In genomic region chr11:122656631-122657101, GRCh38 we compare ENCODE assay signal across 8 cellular contexts. TPM values are rescaled to one million over a fixed set of nuclear protein-coding genes. Genes with fewer than 3 reads are reported as not detected.
DNase-seq lines count a peak whose midpoint lies in the region; ATAC-seq and TF ChIP-seq lines count a peak whose summit lies in the region.

No MANE protein-coding gene starts in this region.

- H2AFZ ChIP-seq in Loucy (ENCODE audit: low read length) (peak overlapping the region; percentile 16; the same call in 1 of the 2 replicates), neural cell (ENCODE audit: low read depth, low read length) (peak overlapping the region; percentile 63)

- no peaks in the 10 kb centered on the region for H3K9me2 ChIP-seq in Loucy (replicated peaks; ENCODE audit: low read depth, low read length)
- no peaks in the 10 kb centered on the region for H3K9me2 ChIP-seq in neural cell (ENCODE audit: insufficient read depth, low read length)

- H3K4me1 ChIP-seq in Loucy (ENCODE audit: insufficient read depth, low read length, poor library complexity, severe bottlenecking) (peaks cover 62% of the 10 kb centered on the region), thoracic aorta (ENCODE audit: control insufficient read depth in 1 of 2, low read depth in 2 of 2) (peaks cover 10 to 13% of the 10 kb centered on the region in 2 donors)

- peak overlapping the region; percentile 30 for H3K27ac ChIP-seq in neural cell (ENCODE audit: low read length)
- H3K27ac ChIP-seq in thoracic aorta: peak overlapping the region; percentile 77 to 88

- TF ChIP-seq EP300 in neural cell (conservative IDR thresholded peaks at IDR 0.05; ENCODE audit: poor library complexity, severe bottlenecking): no peak

- H3K4me2 ChIP-seq in Loucy (ENCODE audit: low read depth, low read length, poor library complexity, severe bottlenecking): peak overlapping the region; percentile 78
- peak overlapping the region; percentile 26 for H3K4me2 ChIP-seq in neural cell (ENCODE audit: low read length)

- peaks cover 44% of the 10 kb centered on the region for H4K20me1 ChIP-seq in Loucy (ENCODE audit: insufficient read depth, low read length, poor library complexity, severe bottlenecking)
- H4K20me1 ChIP-seq in neural cell (ENCODE audit: insufficient read depth): no peaks in the 10 kb centered on the region

- H3K9ac ChIP-seq in Loucy (ENCODE audit: low read depth, low read length, poor library complexity, severe bottlenecking) (peak overlapping the region; percentile 96), neural cell (ENCODE audit: low read length) (peak overlapping the region; percentile 79)

- no peaks in the 10 kb centered on the region for H3K9me3 Mint-ChIP-seq in activated T-cell treated with anti-CD3 and anti-CD28 coated beads, Interleukin-2, amount 50 U/mL, for 24 hours

- H3K9me3 ChIP-seq in Loucy (ENCODE audit: insufficient read depth, low read depth, low read length) (no peaks in the 10 kb centered on the region), neural cell (ENCODE audit: low read length) (peaks cover 3% of the 10 kb centered on the region), thoracic aorta (no peaks in the 10 kb centered on the region)

- no peak for ATAC-seq in thoracic aorta (ENCODE audit: insufficient number of reproducible peaks, low FRiP score, low read depth)

- peaks cover 5% of the 10 kb centered on the region for H3K27me3 Mint-ChIP-seq in activated T-cell treated with anti-CD3 and anti-CD28 coated beads, Interleukin-2, amount 50 U/mL, for 24 hours

- H3K79me2 ChIP-seq in Loucy (ENCODE audit: insufficient read depth, low read length): peaks cover 77% of the 10 kb centered on the region
- H3K79me2 ChIP-seq in neural cell (replicated peaks; ENCODE audit: insufficient read depth, low read length): no peaks in the 10 kb centered on the region

- TF ChIP-seq CTCF in Loucy (conservative IDR thresholded peaks at IDR 0.05; ENCODE audit: low read length) (peak; percentile 31), fibroblast of the aortic adventitia (IDR thresholded peaks at IDR 0.05; ENCODE audit: insufficient read depth, low read length) (no peak), neural cell (IDR thresholded peaks at IDR 0.05; ENCODE audit: poor library complexity, severe bottlenecking) (peak; percentile 50), thoracic aorta (IDR thresholded peaks at IDR 0.05) (no peak)

- peak overlapping the region; percentile 93 for H3K27ac Mint-ChIP-seq in activated T-cell treated with anti-CD3 and anti-CD28 coated beads, Interleukin-2, amount 50 U/mL, for 24 hours

- H3K4me1 Mint-ChIP-seq in activated T-cell treated with anti-CD3 and anti-CD28 coated beads, Interleukin-2, amount 50 U/mL, for 24 hours (ENCODE audit: low read depth): peaks cover 49% of the 10 kb centered on the region

- H3K4me3 ChIP-seq in Loucy (ENCODE audit: low read length, poor library complexity, severe bottlenecking) (peak overlapping the region; percentile 89), fibroblast of the aortic adventitia (ENCODE audit: low read depth, low read length) (peak overlapping the region; percentile 81), neural cell (ENCODE audit: low read length) (peak overlapping the region; percentile 96), thoracic aorta (peak overlapping the region; percentile 94)

- peak; percentile 20 for TF ChIP-seq RAD21 in neural cell (conservative IDR thresholded peaks at IDR 0.05)

- peak overlapping the region; percentile 89 for H3K4me3 Mint-ChIP-seq in activated T-cell treated with anti-CD3 and anti-CD28 coated beads, Interleukin-2, amount 50 U/mL, for 24 hours

- H3F3A ChIP-seq in Loucy (ENCODE audit: low read depth) (no peaks in the 10 kb centered on the region), neural cell (ENCODE audit: insufficient read depth, low read length, poor library complexity, severe bottlenecking) (no peaks in the 10 kb centered on the region)

- peak; percentile 62 for DNase-seq in ELR (ENCODE audit: low read depth)
- DNase-seq in activated T-cell treated with anti-CD3 and anti-CD28 coated beads, Interleukin-2, amount 50 U/mL, for 24 hours: no peak
- DNase-seq in fibroblast of the aortic adventitia (ENCODE audit: low read depth): peak; percentile 52
- DNase-seq in thoracic aorta (ENCODE audit: low spot score): no peak
- no peak for DNase-seq in NCI-H146 treated with DMSO at 0.1 percent for 48 hours (lab: John Stamatoyannopoulos, UW; ENCODE audit: unreplicated experiment)
- no peak for DNase-seq in NCI-H146 (lab: John Stamatoyannopoulos, UW)

- H3K36me3 ChIP-seq in Loucy (ENCODE audit: insufficient read depth, low read length) (no peaks in the 10 kb centered on the region), neural cell (ENCODE audit: insufficient read depth, low read length) (no peaks in the 10 kb centered on the region), thoracic aorta (no peaks in the 10 kb centered on the region)

- peaks cover 12% of the 10 kb centered on the region for H3K36me3 Mint-ChIP-seq in activated T-cell treated with anti-CD3 and anti-CD28 coated beads, Interleukin-2, amount 50 U/mL, for 24 hours (ENCODE audit: low read depth)

- H3K27me3 ChIP-seq in Loucy (ENCODE audit: insufficient read depth, low read length, poor library complexity, severe bottlenecking) (peaks cover 10% of the 10 kb centered on the region), neural cell (ENCODE audit: insufficient read depth, low read depth, low read length) (peaks cover 4% of the 10 kb centered on the region), thoracic aorta (replicated peaks; ENCODE audit: insufficient read depth) (no peaks in the 10 kb centered on the region)

TF ChIP-seq in neural cell, 6 proteins besides CTCF, POLR2A, EP300 and RAD21:
- TF ChIP-seq POLR2AphosphoS5 (IDR thresholded peaks at IDR 0.05): peak; percentile 12
- peak; percentile 46 for TF ChIP-seq TAF1 (IDR thresholded peaks at IDR 0.05; ENCODE audit: low read depth)
- no peak for TF ChIP-seq SMC3 (conservative IDR thresholded peaks at IDR 0.05; ENCODE audit: poor library complexity)
- TF ChIP-seq, protein P1, sequence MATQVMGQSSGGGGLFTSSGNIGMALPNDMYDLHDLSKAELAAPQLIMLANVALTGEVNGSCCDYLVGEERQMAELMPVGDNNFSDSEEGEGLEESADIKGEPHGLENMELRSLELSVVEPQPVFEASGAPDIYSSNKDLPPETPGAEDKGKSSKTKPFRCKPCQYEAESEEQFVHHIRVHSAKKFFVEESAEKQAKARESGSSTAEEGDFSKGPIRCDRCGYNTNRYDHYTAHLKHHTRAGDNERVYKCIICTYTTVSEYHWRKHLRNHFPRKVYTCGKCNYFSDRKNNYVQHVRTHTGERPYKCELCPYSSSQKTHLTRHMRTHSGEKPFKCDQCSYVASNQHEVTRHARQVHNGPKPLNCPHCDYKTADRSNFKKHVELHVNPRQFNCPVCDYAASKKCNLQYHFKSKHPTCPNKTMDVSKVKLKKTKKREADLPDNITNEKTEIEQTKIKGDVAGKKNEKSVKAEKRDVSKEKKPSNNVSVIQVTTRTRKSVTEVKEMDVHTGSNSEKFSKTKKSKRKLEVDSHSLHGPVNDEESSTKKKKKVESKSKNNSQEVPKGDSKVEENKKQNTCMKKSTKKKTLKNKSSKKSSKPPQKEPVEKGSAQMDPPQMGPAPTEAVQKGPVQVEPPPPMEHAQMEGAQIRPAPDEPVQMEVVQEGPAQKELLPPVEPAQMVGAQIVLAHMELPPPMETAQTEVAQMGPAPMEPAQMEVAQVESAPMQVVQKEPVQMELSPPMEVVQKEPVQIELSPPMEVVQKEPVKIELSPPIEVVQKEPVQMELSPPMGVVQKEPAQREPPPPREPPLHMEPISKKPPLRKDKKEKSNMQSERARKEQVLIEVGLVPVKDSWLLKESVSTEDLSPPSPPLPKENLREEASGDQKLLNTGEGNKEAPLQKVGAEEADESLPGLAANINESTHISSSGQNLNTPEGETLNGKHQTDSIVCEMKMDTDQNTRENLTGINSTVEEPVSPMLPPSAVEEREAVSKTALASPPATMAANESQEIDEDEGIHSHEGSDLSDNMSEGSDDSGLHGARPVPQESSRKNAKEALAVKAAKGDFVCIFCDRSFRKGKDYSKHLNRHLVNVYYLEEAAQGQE (IDR thresholded peaks at IDR 0.05; ENCODE audit: borderline replicate concordance): peak; percentile 17
- TF ChIP-seq MXI1 (conservative IDR thresholded peaks at IDR 0.05; ENCODE audit: poor library complexity, severe bottlenecking): no peak
- TF ChIP-seq EZH2 (IDR thresholded peaks at IDR 0.05; ENCODE audit: borderline replicate concordance, insufficient read depth, low read length, poor library complexity, severe bottlenecking): no peak

RNA-seq across cellular contexts. Expression of gene UBASH3B, which starts 1.1 kb away (rescaled TPM):
- total RNA-seq in fibroblast of the aortic adventitia (ENCODE audit: low replicate concordance) (3.5 and 23.2 TPM in 2 replicates), thoracic aorta (10 to 100 TPM in 1 of 2 donors, 1 to 10 TPM in 1; 6.1 to 12.3 TPM)
- 4.2 and 5.3 TPM in 2 replicates for polyA plus RNA-seq in neural cell
- polyA minus RNA-seq in neural cell: 13.1 and 15.6 TPM in 2 replicates

Comparison
In these comparisons a context has a peak if more than half of its experiments do, and no peak if none do; other contexts are left out.
1. DNase-seq: peak in ELR (single experiment) and fibroblast of the aortic adventitia (single experiment); none in activated T-cell treated with anti-CD3 and anti-CD28 coated beads, Interleukin-2, amount 50 U/mL, for 24 hours (single experiment), thoracic aorta (single experiment), NCI-H146 treated with DMSO at 0.1 percent for 48 hours (single experiment) and NCI-H146 (single experiment).
2. CTCF ChIP-seq: peak in Loucy (single experiment) and neural cell (single experiment); none in fibroblast of the aortic adventitia (single experiment) and thoracic aorta (single experiment).
3. Peak in every context shown above with its lines, with median percentiles within 50 percentile points of each other: H3K4me3 ChIP-seq.